ENCODE assay signal across 24 cellular contexts in the genomic region with DNA sequence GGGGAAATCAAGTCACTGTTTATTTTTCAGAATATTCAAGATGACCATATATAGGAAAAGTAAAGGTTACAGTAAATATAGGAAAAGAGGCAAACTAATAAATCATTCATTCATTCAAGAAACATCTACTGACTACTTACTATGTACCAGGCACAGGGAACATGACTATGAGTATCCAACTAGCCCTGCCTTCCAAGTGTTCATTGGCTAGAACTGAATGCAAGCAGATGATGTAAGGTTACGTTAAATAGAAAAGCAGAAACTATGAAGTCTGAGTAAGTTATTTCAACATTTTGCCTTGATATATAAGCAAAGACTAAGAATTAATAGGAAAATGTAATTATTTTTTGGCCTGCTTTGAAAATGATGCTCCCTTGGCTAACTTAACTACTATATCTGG.
"Had no signal": no experiment of that assay in that cellular context is flagged by ENCODE, and none has a peak within 500 bp of the region (broad histone marks: within the 10 kb centered on the region; RNA-seq: fewer than 3 reads in every experiment).

No MANE protein-coding gene starts in this region.

- H3K4me3 ChIP-seq: hepatocyte, left lung, lung, neural progenitor cell, prostate gland, upper lobe of right lung had no signal

- H3K27ac Mint-ChIP-seq: activated CD4-positive, alpha-beta T cell treated with anti-CD3 and anti-CD28 coated beads, Interleukin-2, amount 10 ng/mL, durations not matched to agents 7 days and 5 days; activated CD8-positive, alpha-beta memory T cell treated with anti-CD3 and anti-CD28 coated beads, Interleukin-2, amount 10 ng/mL, durations not matched to agents 7 days and 5 days; activated CD8-positive, alpha-beta T cell treated with anti-CD3 and anti-CD28 coated beads for 36 hours; activated naive CD4-positive, alpha-beta T cell treated with anti-CD3 and anti-CD28 coated beads, Interleukin-2, amount 50 U/mL, for 24 hours; activated T-helper 1 cell treated with anti-CD3 and anti-CD28 coated beads, Interleukin-12 subunit alpha, Interleukin-12 subunit beta, Interleukin-2, Interleukin-4 antibody, amounts not matched to agents 30 ng/mL and 10 ng/mL and 1 ng/mL, durations not matched to agents 14 hours and 24 hours and 36 hours; brain; immature natural killer cell; naive B cell; neural progenitor cell; T-helper 2 cell treated with Interferon-gamma antibody and Interleukin-4, amounts not matched to agents 5 μg/mL and 100 μg/mL, for 36 hours had no signal

- H3K36me3 Mint-ChIP-seq: naive B cell had no signal

- H3K27me3 ChIP-seq: hepatocyte, left lung, neural progenitor cell, upper lobe of right lung had no signal

- H3K4me3 Mint-ChIP-seq: activated CD4-positive, alpha-beta T cell treated with anti-CD3 and anti-CD28 coated beads, Interleukin-2, amount 10 ng/mL, durations not matched to agents 7 days and 5 days; activated CD8-positive, alpha-beta memory T cell treated with anti-CD3 and anti-CD28 coated beads, Interleukin-2, amount 10 ng/mL, durations not matched to agents 7 days and 5 days; activated CD8-positive, alpha-beta T cell treated with anti-CD3 and anti-CD28 coated beads for 36 hours; activated naive CD4-positive, alpha-beta T cell treated with anti-CD3 and anti-CD28 coated beads, Interleukin-2, amount 50 U/mL, for 24 hours; activated T-helper 1 cell treated with anti-CD3 and anti-CD28 coated beads, Interleukin-12 subunit alpha, Interleukin-12 subunit beta, Interleukin-2, Interleukin-4 antibody, amounts not matched to agents 30 ng/mL and 10 ng/mL and 1 ng/mL, durations not matched to agents 14 hours and 24 hours and 36 hours; brain; immature natural killer cell; naive B cell; neural progenitor cell; T-helper 2 cell treated with Interferon-gamma antibody and Interleukin-4, amounts not matched to agents 5 μg/mL and 100 μg/mL, for 36 hours had no signal

- H3K36me3 ChIP-seq: neural progenitor cell, prostate gland had no signal

- H3K9me3 Mint-ChIP-seq: activated CD4-positive, alpha-beta T cell treated with anti-CD3 and anti-CD28 coated beads, Interleukin-2, amount 10 ng/mL, durations not matched to agents 7 days and 5 days; activated CD8-positive, alpha-beta T cell treated with anti-CD3 and anti-CD28 coated beads for 36 hours; activated naive CD4-positive, alpha-beta T cell treated with anti-CD3 and anti-CD28 coated beads, Interleukin-2, amount 50 U/mL, for 24 hours; activated T-helper 1 cell treated with anti-CD3 and anti-CD28 coated beads, Interleukin-12 subunit alpha, Interleukin-12 subunit beta, Interleukin-2, Interleukin-4 antibody, amounts not matched to agents 30 ng/mL and 10 ng/mL and 1 ng/mL, durations not matched to agents 14 hours and 24 hours and 36 hours; brain; immature natural killer cell; naive B cell; neural progenitor cell; T-helper 2 cell treated with Interferon-gamma antibody and Interleukin-4, amounts not matched to agents 5 μg/mL and 100 μg/mL, for 36 hours had no signal

- DNase-seq: activated CD4-positive, alpha-beta T cell treated with anti-CD3 and anti-CD28 coated beads, Interleukin-2, amount 10 ng/mL, durations not matched to agents 7 days and 5 days; activated CD8-positive, alpha-beta memory T cell treated with anti-CD3 and anti-CD28 coated beads, Interleukin-2, amount 10 ng/mL, durations not matched to agents 7 days and 5 days; activated CD8-positive, alpha-beta T cell treated with anti-CD3 and anti-CD28 coated beads for 36 hours; activated gamma-delta T cell; activated T-cell treated with anti-CD3 and anti-CD28 coated beads for 4 hours; aorta; dermis blood vessel endothelial cell; effector CD8-positive, alpha-beta T cell; glutamatergic neuron; immature natural killer cell; left lung; naive B cell; stimulated activated CD4-positive, alpha-beta T cell treated with anti-CD3 and anti-CD28 coated beads, Interleukin-2, amount 100 ng/mL, for 48 hours; stimulated activated naive CD4-positive, alpha-beta T cell; upper lobe of right lung had no signal

- H3K4me1 Mint-ChIP-seq: neural progenitor cell had no signal

- H3K27me3 Mint-ChIP-seq: activated CD4-positive, alpha-beta T cell treated with anti-CD3 and anti-CD28 coated beads, Interleukin-2, amount 10 ng/mL, durations not matched to agents 7 days and 5 days; activated CD8-positive, alpha-beta memory T cell treated with anti-CD3 and anti-CD28 coated beads, Interleukin-2, amount 10 ng/mL, durations not matched to agents 7 days and 5 days; activated CD8-positive, alpha-beta T cell treated with anti-CD3 and anti-CD28 coated beads for 36 hours; activated naive CD4-positive, alpha-beta T cell treated with anti-CD3 and anti-CD28 coated beads, Interleukin-2, amount 50 U/mL, for 24 hours; brain; naive B cell had no signal

- H3K27ac ChIP-seq: hepatocyte, left lung, neural progenitor cell, prostate gland, upper lobe of right lung had no signal

- H3K9me3 ChIP-seq: left lung, prostate gland, upper lobe of right lung had no signal

- H3K4me1 ChIP-seq: neural progenitor cell, prostate gland had no signal

- ATAC-seq: activated CD4-positive, CD25-positive, alpha-beta regulatory T cell treated with anti-CD3 and anti-CD28 coated beads, Interleukin-2, amount 50 U/mL, for 24 hours; activated CD8-positive, alpha-beta memory T cell treated with anti-CD3 and anti-CD28 coated beads, Interleukin-2, amount 10 ng/mL, durations not matched to agents 7 days and 5 days; activated CD8-positive, alpha-beta T cell treated with anti-CD3 and anti-CD28 coated beads for 36 hours; left lung; upper lobe of right lung had no signal
